ENCODE assay signal across 8 cellular contexts in genomic region chr16:67892899-67893790, GRCh38. TPM values are rescaled to one million over a fixed set of nuclear protein-coding genes. Genes with fewer than 3 reads are reported as not detected.
A peak's percentile ranks its signal among the peaks of the same experiment; 100 is the strongest.
DNase-seq lines count a peak whose midpoint lies in the region; ATAC-seq and TF ChIP-seq lines count a peak whose summit lies in the region.

Gene PSKH1 (plus strand): TSS chr16:67893254. CDS start chr16:67908750, 15,496 bp downstream.

- peak within 1 kb of the TSS; percentile 95 to 99 for H3K4me3 ChIP-seq in esophagus (ENCODE audit: low read depth in 1 of 2, low read length in 2 of 2)
- peak within 1 kb of the TSS; percentile 90 for H3K4me3 ChIP-seq in mucosa of stomach (ENCODE audit: low read length)

- ATAC-seq in GM21717 (IDR thresholded peaks at IDR 0.05; ENCODE audit: unreplicated experiment) = peak; percentile 88

- peaks cover 2 to 3% of the 10 kb centered on the region in 2 donors for H3K4me1 ChIP-seq in esophagus (ENCODE audit: control insufficient read depth in 2 of 2, insufficient read depth in 2 of 2, low read length in 1 of 2)
- H3K4me1 ChIP-seq in mucosa of stomach (ENCODE audit: control insufficient read depth, insufficient read depth, low read length) = peaks cover 21% of the 10 kb centered on the region

- no peaks in the 10 kb centered on the region for H3K9me3 Mint-ChIP-seq in activated T-cell treated with anti-CD3 and anti-CD28 coated beads, Interleukin-2, amount 50 U/mL, for 24 hours

- H3K4me3 Mint-ChIP-seq in activated T-cell treated with anti-CD3 and anti-CD28 coated beads, Interleukin-2, amount 50 U/mL, for 24 hours = peak within 1 kb of the TSS; percentile 97

- DNase-seq in DMS153 (lab: John Stamatoyannopoulos, UW) (peak; percentile 90), KG1 (lab: John Stamatoyannopoulos, UW) (peak; percentile 90)
- peak; percentile 93 for DNase-seq in activated T-cell treated with anti-CD3 and anti-CD28 coated beads, Interleukin-2, amount 50 U/mL, for 24 hours
- peak; percentile 96 for DNase-seq in stimulated activated CD8-positive, alpha-beta memory T cell treated with anti-CD3 and anti-CD28 coated beads, Interleukin-4, amount 100 ng/mL, for 48 hours

- no peaks in the 10 kb centered on the region for H3K36me3 ChIP-seq in esophagus (ENCODE audit: control insufficient read depth in 2 of 2, insufficient read depth in 2 of 2, low read length in 1 of 2)
- H3K36me3 ChIP-seq in mucosa of stomach (ENCODE audit: control insufficient read depth, insufficient read depth, low read length) = no peaks in the 10 kb centered on the region

- peak within 1 kb of the TSS; percentile 96 for H3K27ac Mint-ChIP-seq in activated T-cell treated with anti-CD3 and anti-CD28 coated beads, Interleukin-2, amount 50 U/mL, for 24 hours

- 0 to 1% methylated on average over 73 to 93 of the region's 93 CpGs for WGBS in esophagus, 2 donors

- no peaks in the 10 kb centered on the region for H3K27me3 ChIP-seq in esophagus (ENCODE audit: control insufficient read depth in 1 of 2, insufficient read depth in 2 of 2, low read length in 2 of 2)
- no peaks in the 10 kb centered on the region for H3K27me3 ChIP-seq in mucosa of stomach (ENCODE audit: control insufficient read depth, insufficient read depth, low read length)

- peak within 1 kb of the TSS; percentile 93 to 97 for H3K27ac ChIP-seq in esophagus (ENCODE audit: low read depth in 2 of 2, low read length in 1 of 2)

- H3K9me3 ChIP-seq in esophagus (ENCODE audit: control insufficient read depth in 2 of 2, insufficient read depth in 1 of 2, low read depth in 1 of 2, low read length in 1 of 2) (no peaks in the 10 kb centered on the region), mucosa of stomach (ENCODE audit: control insufficient read depth, low read length) (no peaks in the 10 kb centered on the region)

- peak within 1 kb of the TSS; percentile 96 for H3K9ac ChIP-seq in mucosa of stomach (ENCODE audit: low read length)

- H3K36me3 Mint-ChIP-seq in activated T-cell treated with anti-CD3 and anti-CD28 coated beads, Interleukin-2, amount 50 U/mL, for 24 hours (ENCODE audit: low read depth) = peaks cover 11% of the 10 kb centered on the region

- H3K4me1 Mint-ChIP-seq in activated T-cell treated with anti-CD3 and anti-CD28 coated beads, Interleukin-2, amount 50 U/mL, for 24 hours (ENCODE audit: low read depth) = peaks cover 38% of the 10 kb centered on the region

- H3K27me3 Mint-ChIP-seq in activated T-cell treated with anti-CD3 and anti-CD28 coated beads, Interleukin-2, amount 50 U/mL, for 24 hours = no peaks in the 10 kb centered on the region

TF ChIP-seq in PFSK-1, 5 proteins besides CTCF, POLR2A, EP300 and RAD21:
- TF ChIP-seq TAF1 (IDR thresholded peaks at IDR 0.05; ENCODE audit: borderline replicate concordance, insufficient read depth, low read length) (no peak), POLR2AphosphoS5 (IDR thresholded peaks at IDR 0.05; ENCODE audit: low read depth, low read length) (peak; percentile 37; the same call in 1 of the 2 replicates), REST (IDR thresholded peaks at IDR 0.05; ENCODE audit: insufficient read depth in 1 of 2, low read depth in 2 of 2, low read length in 2 of 2) (no peak)

RNA-seq across cellular contexts. Expression of gene PSKH1, which starts in this region (rescaled TPM):
- polyA plus RNA-seq in PFSK-1 (2012; ENCODE audit: insufficient read length, low read depth) = 23.5 TPM
- 10 to 100 TPM; 12.5 to 13.7 TPM for polyA plus RNA-seq in esophagus

Comparison
In these comparisons a context has a peak if more than half of its experiments do, and no peak if none do; other contexts are left out.
1. Peak in every context shown above with its lines: DNase-seq, ATAC-seq, H3K4me3 ChIP-seq and H3K27ac ChIP-seq.